8 cellular contexts compared by ENCODE assay signal in genomic region chr3:49357466-49358216, GRCh38.
A peak's percentile ranks its signal among the peaks of the same experiment; 100 is the strongest.
DNase-seq lines count a peak whose midpoint lies in the region; ATAC-seq and TF ChIP-seq lines count a peak whose summit lies in the region.

No MANE protein-coding gene starts in this region.

- no peak for DNase-seq in MM.1S
- DNase-seq in activated T-cell treated with anti-CD3 and anti-CD28 coated beads for 4 hours = peak; percentile 40
- DNase-seq in epithelial cell of prostate (ENCODE audit: low read depth, low spot score) = no peak
- peak; percentile 90 for DNase-seq in stromal cell of bone marrow (ENCODE audit: low read depth)
- no peak for DNase-seq in NCI-H1694 (lab: John Stamatoyannopoulos, UW)

- H2AFZ ChIP-seq in MM.1S (ENCODE audit: low read length) = no peak overlapping the region

- peak overlapping the region; percentile 89 for H3K27ac ChIP-seq in C4-2B
- H3K27ac ChIP-seq in MM.1S (ENCODE audit: low read length) = no peak overlapping the region
- H3K27ac ChIP-seq in epithelial cell of prostate = peak overlapping the region; percentile 93
- H3K27ac ChIP-seq in muscle layer of colon (ENCODE audit: low read depth, low read length) = peak overlapping the region; percentile 99

- peak overlapping the region; percentile 63; the same call in 1 of the 2 replicates for H3K4me2 ChIP-seq in MM.1S (ENCODE audit: low read depth, low read length)

- peaks cover 16% of the 10 kb centered on the region for H3K79me2 ChIP-seq in MM.1S (ENCODE audit: low read length)

- H3K4me1 ChIP-seq in MM.1S (ENCODE audit: low read length) (peaks cover 3% of the 10 kb centered on the region), muscle layer of colon (ENCODE audit: insufficient read depth, low read length) (peaks cover 22% of the 10 kb centered on the region)

- no peaks in the 10 kb centered on the region for H4K20me1 ChIP-seq in MM.1S (ENCODE audit: insufficient read depth, low read length)

- peaks cover 8% of the 10 kb centered on the region for H3K36me3 ChIP-seq in MM.1S (replicated peaks; ENCODE audit: insufficient read depth, low read length)
- peaks cover 43% of the 10 kb centered on the region for H3K36me3 ChIP-seq in muscle layer of colon (ENCODE audit: insufficient read depth, low read length)

- peak overlapping the region; percentile 53 for H3K4me3 ChIP-seq in MM.1S (ENCODE audit: low read length)
- peak overlapping the region; percentile 82 to 85 for H3K4me3 ChIP-seq in muscle layer of colon (ENCODE audit: low read depth in 1 of 2, low read length in 2 of 2)

- no peak for TF ChIP-seq CTCF in C4-2B (conservative IDR thresholded peaks at IDR 0.05)
- TF ChIP-seq CTCF in MM.1S (IDR thresholded peaks at IDR 0.05; ENCODE audit: low read length) = no peak

- H3F3A ChIP-seq in MM.1S (ENCODE audit: insufficient read depth, low read length) = peaks cover 19% of the 10 kb centered on the region; the same call in 1 of the 2 replicates

- peak; percentile 17 for ATAC-seq in GM21526 (IDR thresholded peaks at IDR 0.05; ENCODE audit: low FRiP score, unreplicated experiment)

- no peaks in the 10 kb centered on the region for H3K27me3 ChIP-seq in MM.1S (replicated peaks; ENCODE audit: insufficient read depth, low read length)
- H3K27me3 ChIP-seq in muscle layer of colon (ENCODE audit: control insufficient read depth in 1 of 2, insufficient read depth in 2 of 2, low read length in 2 of 2) = no peaks in the 10 kb centered on the region

- H3K9ac ChIP-seq in MM.1S (ENCODE audit: low read length) = peak overlapping the region; percentile 37; the same call in 1 of the 2 replicates
- H3K9ac ChIP-seq in muscle layer of colon (ENCODE audit: low read length) = peak overlapping the region; percentile 63

- H3K9me3 ChIP-seq in MM.1S (replicated peaks; ENCODE audit: insufficient read depth, low read length) = no peaks in the 10 kb centered on the region
- H3K9me3 ChIP-seq in muscle layer of colon (ENCODE audit: low read length) = no peaks in the 10 kb centered on the region

- H3K9me2 ChIP-seq in MM.1S (replicated peaks; ENCODE audit: insufficient read depth, low read length) = no peaks in the 10 kb centered on the region

Comparison
In these comparisons a context has a peak if more than half of its experiments do, and no peak if none do; other contexts are left out.
1. DNase-seq: peak in activated T-cell treated with anti-CD3 and anti-CD28 coated beads for 4 hours (single experiment) and stromal cell of bone marrow (single experiment); none in MM.1S (single experiment), epithelial cell of prostate (single experiment) and NCI-H1694 (single experiment).